ENCODE assay signal across 9 cellular contexts in genomic region chr14:94417497-94418205, GRCh38. TPM values are rescaled to one million over a fixed set of nuclear protein-coding genes. Genes with fewer than 3 reads are reported as not detected.
"Had no signal": no experiment of that assay in that cellular context is flagged by ENCODE, and none has a peak within 500 bp of the region (broad histone marks: within the 10 kb centered on the region; RNA-seq: fewer than 3 reads in every experiment).

No MANE protein-coding gene starts in this region.

RNA-seq across cellular contexts. Expression of gene SERPINA1, which starts 29.2 kb away (rescaled TPM):
- total RNA-seq: LHCN-M2, OCI-LY7, PC-9, SJCRH30 had no signal

RNA-seq across cellular contexts. Expression of gene SERPINA11, which starts 34.9 kb away (rescaled TPM):
- total RNA-seq: LHCN-M2, MCF 10A, NCI-H460, OCI-LY7, PC-9, Right ventricle myocardium inferior, RPMI7951, SJCRH30, SK-MEL-5 had no signal

RNA-seq across cellular contexts. Expression of gene SERPINA2, which starts 51.2 kb away (rescaled TPM):
- total RNA-seq: LHCN-M2, MCF 10A, NCI-H460, OCI-LY7, PC-9, Right ventricle myocardium inferior, RPMI7951, SJCRH30, SK-MEL-5 had no signal

RNA-seq across cellular contexts. Expression of gene SERPINA9, which starts 58.3 kb away (rescaled TPM):
- total RNA-seq: LHCN-M2, MCF 10A, NCI-H460, OCI-LY7, PC-9, Right ventricle myocardium inferior, RPMI7951, SJCRH30, SK-MEL-5 had no signal
